In the genomic region with DNA sequence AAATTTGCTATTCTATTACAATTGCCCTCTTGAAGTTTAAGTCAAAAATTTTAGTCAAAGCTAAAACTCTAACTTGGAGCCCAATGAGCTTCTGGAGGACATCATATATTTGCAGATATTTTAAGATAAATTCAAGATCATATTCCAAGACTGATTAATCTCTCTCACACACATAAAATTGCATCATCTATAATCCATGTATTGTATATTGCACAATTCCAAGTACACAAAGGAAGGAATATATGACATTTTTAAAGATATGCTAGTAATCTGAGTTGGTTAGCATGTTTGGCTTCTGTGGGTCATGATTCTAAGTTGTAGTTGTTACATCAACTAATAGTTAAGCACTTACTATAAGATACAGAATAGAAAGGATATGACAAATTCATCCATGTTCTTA, we compare ENCODE assay signal across 34 cellular contexts. TPM values are rescaled to one million over a fixed set of nuclear protein-coding genes. Genes with fewer than 3 reads are reported as not detected.
DNase-seq lines count a peak whose midpoint lies in the region; ATAC-seq, FAIRE-seq and TF ChIP-seq lines count a peak whose summit lies in the region.
"Had no signal": no experiment of that assay in that cellular context is flagged by ENCODE, and none has a peak within 500 bp of the region (broad histone marks: within the 10 kb centered on the region; RNA-seq: fewer than 3 reads in every experiment).

No MANE protein-coding gene starts in this region.

- H3K27ac Mint-ChIP-seq in activated CD8-positive, alpha-beta memory T cell treated with anti-CD3 and anti-CD28 coated beads, Interleukin-2, amount 10 ng/mL, durations not matched to agents 7 days and 5 days = peak overlapping the region; percentile 8
- peak overlapping the region; percentile 92 for H3K27ac Mint-ChIP-seq in osteocyte (ENCODE audit: unreplicated experiment)
- H3K27ac Mint-ChIP-seq: CD8-positive, alpha-beta T cell had no signal

- no peak overlapping the region for H2BK20ac ChIP-seq in IMR-90 (ENCODE audit: low read depth, low read length)

- TF ChIP-seq RAD21 in IMR-90 (IDR thresholded peaks at IDR 0.05; ENCODE audit: low read length) = no peak

- H3K18ac ChIP-seq in IMR-90 (ENCODE audit: low read depth, low read length) = no peak overlapping the region

- peak overlapping the region; percentile 77 for H2BK5ac ChIP-seq in IMR-90 (ENCODE audit: low read depth, low read length, poor library complexity, severe bottlenecking)

- POLR2A ChIA-PET in IMR-90 (lab: Charles Lee; ENCODE audit: unreplicated experiment) = no interaction called here

- H3K9ac ChIP-seq in IMR-90 (ENCODE audit: low read depth, low read length) (no peak overlapping the region), smooth muscle cell (ENCODE audit: low read depth) (no peak overlapping the region)
- H3K9ac ChIP-seq: KMS-11 had no signal

- FAIRE-seq in bronchial epithelial cell (lab: Jason Lieb, UNC) = no peak
- FAIRE-seq: GM12878, H54, HTR-8/SVneo had no signal

- H3K27me3 ChIP-seq in IMR-90 (ENCODE audit: control insufficient read depth, insufficient read depth, low read length) (no peaks in the 10 kb centered on the region), bronchial epithelial cell (ENCODE audit: control insufficient read depth, insufficient read depth, low read length) (no peaks in the 10 kb centered on the region), smooth muscle cell (ENCODE audit: low read depth) (no peaks in the 10 kb centered on the region)
- H3K27me3 ChIP-seq: esophagus muscularis mucosa, gastroesophageal sphincter, ovary, Peyer's patch, suprapubic skin had no signal

- H3K14ac ChIP-seq in IMR-90 (replicated peaks; ENCODE audit: low read depth, low read length) = no peak overlapping the region

- H2BK120ac ChIP-seq in IMR-90 (ENCODE audit: low read depth, low read length) = no peak overlapping the region

- CTCF ChIA-PET in activated CD8-positive, alpha-beta memory T cell treated with anti-CD3 and anti-CD28 coated beads, Interleukin-2, amount 10 ng/mL, durations not matched to agents 7 days and 5 days (lab: Charles Lee) = interaction anchor here (1.9 kb wide), 1 partner anchor 12 kb away, joined by 9 read pairs; no protein-coding TSS in a partner anchor
- CTCF ChIA-PET in IMR-90 (lab: Yijun Ruan, JAX) = interaction anchor here (0.8 kb wide), 1 partner anchor 24 kb away, joined by 3 read pairs; no protein-coding TSS in a partner anchor

- peaks cover 61% of the 10 kb centered on the region for H3K79me2 ChIP-seq in smooth muscle cell (ENCODE audit: low read depth)

- DNase-seq in activated CD8-positive, alpha-beta memory T cell treated with anti-CD3 and anti-CD28 coated beads, Interleukin-2, amount 10 ng/mL, durations not matched to agents 7 days and 5 days = no peak
- DNase-seq in activated CD8-positive, alpha-beta memory T cell treated with anti-CD3 and anti-CD28 coated beads for 24 hours = no peak
- DNase-seq in IMR-90 (no peak), bronchial epithelial cell (ENCODE audit: low read depth) (peak; percentile 4), osteocyte (ENCODE audit: extremely low spot score, unreplicated experiment) (no peak), smooth muscle cell (lab: John Stamatoyannopoulos, UW; ENCODE audit: unreplicated experiment) (no peak), middle frontal gyrus (ENCODE audit: extremely low spot score, low spot score) (no peak), G401 (ENCODE audit: low spot score) (no peak)
- DNase-seq: activated CD4-positive, alpha-beta T cell treated with anti-CD3 and anti-CD28 coated beads for 48 hours; activated effector memory CD4-positive, alpha-beta T cell treated with anti-CD3 and anti-CD28 coated beads, Interleukin-2, amount 50 U/mL, for 16 hours; activated naive CD8-positive, alpha-beta T cell treated with anti-CD3 and anti-CD28 coated beads, Interleukin-2, amount 10 ng/mL, durations not matched to agents 7 days and 5 days; activated T-cell treated with anti-CD3 and anti-CD28 coated beads, Interleukin-2, amount 50 U/mL, for 1 hour; CD8-positive, alpha-beta T cell; dermis blood vessel endothelial cell; hippocampal formation; NCI-H1436; NCI-H345; ovary; Peyer's patch; SHP77; stimulated activated CD4-positive, alpha-beta T cell treated with anti-CD3 and anti-CD28 coated beads, Interleukin-1b, Interleukin-23, amount 100 ng/mL, for 48 hours; stimulated activated naive CD4-positive, alpha-beta T cell treated with Interleukin-2 at 50 U/mL for 16 hours; T-helper 9 cell had no signal

- no peak overlapping the region for H2AK5ac ChIP-seq in IMR-90 (ENCODE audit: low read depth, low read length)

- H3K4me1 Mint-ChIP-seq in activated CD8-positive, alpha-beta memory T cell treated with anti-CD3 and anti-CD28 coated beads, Interleukin-2, amount 10 ng/mL, durations not matched to agents 7 days and 5 days = peaks cover 21% of the 10 kb centered on the region
- peaks cover 68% of the 10 kb centered on the region for H3K4me1 Mint-ChIP-seq in osteocyte (ENCODE audit: unreplicated experiment)
- H3K4me1 Mint-ChIP-seq: nephron had no signal

- peaks cover 7% of the 10 kb centered on the region; the same call in 1 of the 2 replicates for H4K20me1 ChIP-seq in IMR-90 (ENCODE audit: insufficient read depth, low read length)
- no peaks in the 10 kb centered on the region for H4K20me1 ChIP-seq in smooth muscle cell (ENCODE audit: low read depth)

- no peak overlapping the region for H3K4me3 Mint-ChIP-seq in activated CD8-positive, alpha-beta memory T cell treated with anti-CD3 and anti-CD28 coated beads, Interleukin-2, amount 10 ng/mL, durations not matched to agents 7 days and 5 days
- H3K4me3 Mint-ChIP-seq in osteocyte (ENCODE audit: unreplicated experiment) = no peak overlapping the region
- H3K4me3 Mint-ChIP-seq: activated naive CD8-positive, alpha-beta T cell treated with anti-CD3 and anti-CD28 coated beads, Interleukin-2, amount 10 ng/mL, durations not matched to agents 7 days and 5 days; B cell; CD8-positive, alpha-beta T cell; nephron had no signal

- H3K4me2 ChIP-seq in IMR-90 (ENCODE audit: low read depth, low read length) = no peak overlapping the region
- no peak overlapping the region for H3K4me2 ChIP-seq in smooth muscle cell
- H3K4me2 ChIP-seq: KMS-11 had no signal

- H2AK9ac ChIP-seq in IMR-90 (replicated peaks; ENCODE audit: low read depth, low read length, poor library complexity) = no peak overlapping the region

- no peak overlapping the region for H2AFZ ChIP-seq in IMR-90 (replicated peaks; ENCODE audit: low read length, poor library complexity)
- no peak overlapping the region for H2AFZ ChIP-seq in smooth muscle cell (ENCODE audit: low read depth)

- H3K36me3 ChIP-seq in IMR-90 (ENCODE audit: control insufficient read depth, insufficient read depth, low read length) = peaks cover 14% of the 10 kb centered on the region
- no peaks in the 10 kb centered on the region for H3K36me3 ChIP-seq in bronchial epithelial cell (ENCODE audit: control insufficient read depth, insufficient read depth, low read length)
- no peaks in the 10 kb centered on the region for H3K36me3 ChIP-seq in smooth muscle cell (ENCODE audit: low read depth)
- H3K36me3 ChIP-seq: ovary had no signal

- no TSS peak for BruUV-seq in IMR-90 (replicated peaks; lab: Mats Ljungman, UMichigan)

- no peaks in the 10 kb centered on the region for H3F3A ChIP-seq in smooth muscle cell (ENCODE audit: low read depth)

- no peak overlapping the region for H3K23ac ChIP-seq in IMR-90 (ENCODE audit: low read depth, low read length)

- no peak for TF ChIP-seq POLR2A in IMR-90 (IDR thresholded peaks at IDR 0.05; ENCODE audit: low read depth, low read length)

- dilution Hi-C loops in IMR-90 (cut with HindIII; ENCODE audit: low sequenced_read_pairs, unreplicated experiment) = no loop called here

- H3K79me1 ChIP-seq in IMR-90 (ENCODE audit: low read depth in 1 of 2, low read length in 2 of 2) = peaks cover 8 to 20% of the 10 kb centered on the region in 2 experiments; a peak in 3 of 4 replicates

- no peak for TF ChIP-seq CTCF in IMR-90 (conservative IDR thresholded peaks at IDR 0.05; ENCODE audit: low read depth, low read length)
- TF ChIP-seq CTCF in bronchial epithelial cell (IDR thresholded peaks at IDR 0.05; ENCODE audit: insufficient read depth, low read length, severe bottlenecking) = no peak
- no peak for TF ChIP-seq CTCF in osteocyte (IDR thresholded peaks at IDR 0.05)
- TF ChIP-seq CTCF in smooth muscle cell (IDR thresholded peaks at IDR 0.05; ENCODE audit: borderline replicate concordance, insufficient read depth, poor library complexity, severe bottlenecking) = no peak

- peak overlapping the region in 1 of 2 experiments; percentile 16; a peak in 1 of 4 replicates for H4K8ac ChIP-seq in IMR-90 (ENCODE audit: low read depth in 2 of 2, low read length in 2 of 2)

- no peaks in the 10 kb centered on the region for H3K9me3 ChIP-seq in IMR-90 (ENCODE audit: control insufficient read depth, insufficient read depth, low read length)
- no peaks in the 10 kb centered on the region for H3K9me3 ChIP-seq in smooth muscle cell (replicated peaks; ENCODE audit: low read depth)
- H3K9me3 ChIP-seq: esophagus muscularis mucosa, gastroesophageal sphincter, ovary, Peyer's patch, suprapubic skin had no signal

- H3K36me3 Mint-ChIP-seq in activated CD8-positive, alpha-beta memory T cell treated with anti-CD3 and anti-CD28 coated beads, Interleukin-2, amount 10 ng/mL, durations not matched to agents 7 days and 5 days = peaks cover 52% of the 10 kb centered on the region
- peaks cover 11% of the 10 kb centered on the region for H3K36me3 Mint-ChIP-seq in osteocyte (ENCODE audit: unreplicated experiment)

- H3K4me1 ChIP-seq in IMR-90 (ENCODE audit: control insufficient read depth, insufficient read depth, low read length) = peaks cover 3% of the 10 kb centered on the region; the same call in 1 of the 2 replicates
- peaks cover 7% of the 10 kb centered on the region for H3K4me1 ChIP-seq in smooth muscle cell (ENCODE audit: low read depth)

- in situ Hi-C loops in IMR-90 (cut with MboI; ENCODE audit: low sequenced_read_pairs) = no loop called here
- in situ Hi-C loops in G401 (cut with HindIII; ENCODE audit: low sequenced_read_pairs) = no loop called here

- intact Hi-C loops in IMR-90 (cut with micrococcal nuclease) = no loop called here

- no peak overlapping the region for H3K56ac ChIP-seq in IMR-90 (ENCODE audit: extremely low read depth, insufficient read depth, low read length)

- H4K5ac ChIP-seq in IMR-90 (ENCODE audit: low read depth, low read length) = no peak overlapping the region; the same call in 1 of the 2 replicates

- H3K27ac ChIP-seq in IMR-90 (ENCODE audit: insufficient read depth, low read length) (peak overlapping the region; percentile 67; the same call in 1 of the 2 replicates), smooth muscle cell (ENCODE audit: low read depth) (no peak overlapping the region)
- H3K27ac ChIP-seq: esophagus muscularis mucosa, gastroesophageal sphincter, KMS-11, ovary, Peyer's patch, suprapubic skin had no signal

- H3K4me3 ChIP-seq in IMR-90 (ENCODE audit: insufficient read depth, low read depth, low read length) (no peak overlapping the region), bronchial epithelial cell (ENCODE audit: low read depth, low read length) (no peak overlapping the region), smooth muscle cell (no peak overlapping the region)
- H3K4me3 ChIP-seq: esophagus muscularis mucosa, gastroesophageal sphincter, GM12878, lung, ovary, Peyer's patch, skin epidermis, suprapubic skin had no signal

- no peaks in the 10 kb centered on the region for H3K27me3 Mint-ChIP-seq in activated CD8-positive, alpha-beta memory T cell treated with anti-CD3 and anti-CD28 coated beads, Interleukin-2, amount 10 ng/mL, durations not matched to agents 7 days and 5 days
- H3K27me3 Mint-ChIP-seq in osteocyte (ENCODE audit: unreplicated experiment) = no peaks in the 10 kb centered on the region
- H3K27me3 Mint-ChIP-seq: activated naive CD8-positive, alpha-beta T cell treated with anti-CD3 and anti-CD28 coated beads, Interleukin-2, amount 10 ng/mL, durations not matched to agents 7 days and 5 days; B cell had no signal

- peaks cover 4% of the 10 kb centered on the region for H3K9me1 ChIP-seq in IMR-90 (ENCODE audit: insufficient read depth, low read length)

- H4K91ac ChIP-seq in IMR-90 (ENCODE audit: insufficient read depth, low read depth, low read length) = no peak overlapping the region

- no peak overlapping the region for H2BK15ac ChIP-seq in IMR-90 (ENCODE audit: low read depth, low read length)

- no peaks in the 10 kb centered on the region for H3K9me3 Mint-ChIP-seq in activated CD8-positive, alpha-beta memory T cell treated with anti-CD3 and anti-CD28 coated beads, Interleukin-2, amount 10 ng/mL, durations not matched to agents 7 days and 5 days (ENCODE audit: low read depth)
- H3K9me3 Mint-ChIP-seq in osteocyte (ENCODE audit: unreplicated experiment) = no peaks in the 10 kb centered on the region
- H3K9me3 Mint-ChIP-seq: activated naive CD8-positive, alpha-beta T cell treated with anti-CD3 and anti-CD28 coated beads, Interleukin-2, amount 10 ng/mL, durations not matched to agents 7 days and 5 days; CD8-positive, alpha-beta T cell; nephron had no signal

- no peak for ATAC-seq in activated CD8-positive, alpha-beta memory T cell treated with anti-CD3 and anti-CD28 coated beads, Interleukin-2, amount 10 ng/mL, durations not matched to agents 7 days and 5 days
- ATAC-seq in IMR-90 (ENCODE audit: low read depth) = no peak; the same call in 1 of the 2 replicates
- ATAC-seq: CD8-positive, alpha-beta T cell; gastroesophageal sphincter; GM12878 had no signal

- peak overlapping the region; percentile 12; the same call in 1 of the 2 replicates for H3K4ac ChIP-seq in IMR-90 (ENCODE audit: low read depth, low read length)

RNA-seq across cellular contexts. Expression of a gene that starts 53.3 kb away (rescaled TPM):
- total RNA-seq in activated CD8-positive, alpha-beta memory T cell treated with anti-CD3 and anti-CD28 coated beads, Interleukin-2, amount 10 ng/mL, durations not matched to agents 7 days and 5 days = under 1 TPM in 1 of 2 experiments, not detected in 1; 0.21 TPM
- total RNA-seq in IMR-90 (2012; rRNA removed) (2.7 and 5.0 TPM in 2 replicates), bronchial epithelial cell (4.2 and 4.5 TPM in 2 replicates), osteocyte (0.21 and 0.89 TPM in 2 replicates), smooth muscle cell (0.13 and 2.7 TPM in 2 replicates)
- polyA plus RNA-seq in IMR-90 (2012; rRNA removed) (0.51 and 0.66 TPM in 2 replicates), smooth muscle cell (0.79 and 0.87 TPM in 2 replicates)
- polyA plus RNA-seq in IMR-90 (2012; cell fraction: cytosol; rRNA removed) = 0.12 and 0.13 TPM in 2 replicates
- polyA plus RNA-seq in IMR-90 (2012; cell fraction: nucleus; rRNA removed; ENCODE audit: low replicate concordance) = 0.16 and 1.4 TPM in 2 replicates
- 0.92 TPM in 1 of 2 replicates, not detected in the other for total RNA-seq in G401 (2014; rRNA removed; shearing (Covaris generic))
